ENCODE assay signal across 9 cellular contexts in genomic region chr11:6619021-6619745, GRCh38.
A peak's percentile ranks its signal among the peaks of the same experiment; 100 is the strongest.
DNase-seq lines count a peak whose midpoint lies in the region; ATAC-seq, FAIRE-seq and TF ChIP-seq lines count a peak whose summit lies in the region.
"Had no signal": no experiment of that assay in that cellular context is flagged by ENCODE, and none has a peak within 500 bp of the region (broad histone marks: within the 10 kb centered on the region; RNA-seq: fewer than 3 reads in every experiment).

Gene TPP1, minus strand, starts transcription at chr11:6619422. Its CDS starts 22 bp downstream, at chr11:6619400.

- peaks cover 8% of the 10 kb centered on the region for H3K36me3 Mint-ChIP-seq in central memory CD8-positive, alpha-beta T cell (ENCODE audit: insufficient read depth)
- H3K36me3 Mint-ChIP-seq: activated naive CD8-positive, alpha-beta T cell had no signal

- no peak; the same call in 1 of the 2 replicates for TF ChIP-seq CTCF in AG10803 (conservative IDR thresholded peaks at IDR 0.05; ENCODE audit: low read length)

- H3K4me3 ChIP-seq in AG10803 (ENCODE audit: low read length), result peak within 1 kb of the TSS; percentile 98

- H3K27ac Mint-ChIP-seq in central memory CD8-positive, alpha-beta T cell (ENCODE audit: low read depth), result no peak within 1 kb of the TSS
- H3K27ac Mint-ChIP-seq: activated naive CD8-positive, alpha-beta T cell had no signal

- DNase-seq in AG10803 (ENCODE audit: low read depth), result peak; percentile 91
- DNase-seq in NCI-H345 treated with DMSO at 0.1 percent for 48 hours (lab: John Stamatoyannopoulos, UW; ENCODE audit: unreplicated experiment), result peak; percentile 89
- peak; percentile 63 to 75 (median 69) for DNase-seq in activated CD4-positive, CD25-positive, alpha-beta regulatory T cell (lab: John Stamatoyannopoulos, UW)
- peak; percentile 88 to 90 for DNase-seq in central memory CD8-positive, alpha-beta T cell (ENCODE audit: low spot score in 2 of 2)
- peak; percentile 76 for DNase-seq in stimulated activated CD4-positive, alpha-beta T cell treated with anti-CD3 and anti-CD28 coated beads, Interleukin-12 subunit alpha, Interleukin-12 subunit beta, amount 100 ng/mL, for 4 hours

- peak; percentile 79 for FAIRE-seq in islet of Langerhans (lab: Jason Lieb, UNC)

- peak; percentile 99 for ATAC-seq in GM19035 (IDR thresholded peaks at IDR 0.05; ENCODE audit: unreplicated experiment)
- ATAC-seq in HG03342 (IDR thresholded peaks at IDR 0.05; ENCODE audit: unreplicated experiment), result peak; percentile 99
- ATAC-seq in central memory CD8-positive, alpha-beta T cell (replicated peaks; ENCODE audit: extremely low read depth, poor library complexity, severe bottlenecking), result peak; percentile 95

- H3K9me3 Mint-ChIP-seq in central memory CD8-positive, alpha-beta T cell, result no peaks in the 10 kb centered on the region

- H3K27me3 Mint-ChIP-seq in central memory CD8-positive, alpha-beta T cell, result no peaks in the 10 kb centered on the region
- H3K27me3 Mint-ChIP-seq: activated naive CD8-positive, alpha-beta T cell had no signal

- no peak within 1 kb of the TSS for H3K4me3 Mint-ChIP-seq in central memory CD8-positive, alpha-beta T cell
- H3K4me3 Mint-ChIP-seq: activated naive CD8-positive, alpha-beta T cell had no signal

- H3K4me1 Mint-ChIP-seq in central memory CD8-positive, alpha-beta T cell, result peaks cover 13% of the 10 kb centered on the region

Comparison
In these comparisons a context has a peak if more than half of its experiments do, and no peak if none do; other contexts are left out.
1. Peak in every context shown above with its lines: DNase-seq, ATAC-seq and H3K4me3 ChIP-seq.